ENCODE assay signal across 8 cellular contexts in genomic region chr2:97740590-97741182, GRCh38. TPM values are rescaled to one million over a fixed set of nuclear protein-coding genes. Genes with fewer than 3 reads are reported as not detected.
A peak's percentile ranks its signal among the peaks of the same experiment; 100 is the strongest.
DNase-seq lines count a peak whose midpoint lies in the region; ATAC-seq and TF ChIP-seq lines count a peak whose summit lies in the region.

No MANE protein-coding gene starts in this region.

- no peak for ATAC-seq in activated T-cell treated with anti-CD3 and anti-CD28 coated beads, Interleukin-2, amount 50 U/mL, for 72 hours (replicated peaks in 1 of 2)
- no peak for ATAC-seq in GM21381 (IDR thresholded peaks at IDR 0.05; ENCODE audit: unreplicated experiment)

- DNase-seq in Caki2 (ENCODE audit: low read depth) (peak; percentile 16), HFFc6 (no peak), NCI-H748 (lab: John Stamatoyannopoulos, UW; ENCODE audit: unreplicated experiment) (peak; percentile 88), glomerular visceral epithelial cell (ENCODE audit: extremely low spot score) (peak; percentile 46), renal cortical epithelial cell (ENCODE audit: low read depth) (peak; percentile 13), T1000 (lab: John Stamatoyannopoulos, UW) (no peak)
- peak; percentile 46 to 47 for DNase-seq in activated T-cell treated with anti-CD3 and anti-CD28 coated beads, Interleukin-2, amount 50 U/mL, for 72 hours

- H3K9me3 Mint-ChIP-seq in HFFc6 = no peaks in the 10 kb centered on the region
- no peaks in the 10 kb centered on the region for H3K9me3 Mint-ChIP-seq in activated T-cell treated with anti-CD3 and anti-CD28 coated beads, Interleukin-2, amount 50 U/mL, for 72 hours

- no peak overlapping the region for H3K4me3 Mint-ChIP-seq in HFFc6
- H3K4me3 Mint-ChIP-seq in activated T-cell treated with anti-CD3 and anti-CD28 coated beads, Interleukin-2, amount 50 U/mL, for 72 hours = no peak overlapping the region

- TF ChIP-seq CTCF in HFFc6 (IDR thresholded peaks at IDR 0.05) = peak; percentile 87

- H3K27me3 Mint-ChIP-seq in HFFc6 (ENCODE audit: insufficient read depth) = peaks cover 14% of the 10 kb centered on the region
- no peaks in the 10 kb centered on the region for H3K27me3 Mint-ChIP-seq in activated T-cell treated with anti-CD3 and anti-CD28 coated beads, Interleukin-2, amount 50 U/mL, for 72 hours (ENCODE audit: low read depth)

- H3K27ac Mint-ChIP-seq in HFFc6 = no peak overlapping the region
- peak overlapping the region; percentile 50 for H3K27ac Mint-ChIP-seq in activated T-cell treated with anti-CD3 and anti-CD28 coated beads, Interleukin-2, amount 50 U/mL, for 72 hours

- in situ Hi-C loops in Caki2 (cut with HindIII; ENCODE audit: low pct_unique_long_range_greater_than_20kb, low sequenced_read_pairs) = no loop called here

- H3K36me3 Mint-ChIP-seq in HFFc6 (ENCODE audit: low read depth) = peaks cover 13% of the 10 kb centered on the region
- H3K36me3 Mint-ChIP-seq in activated T-cell treated with anti-CD3 and anti-CD28 coated beads, Interleukin-2, amount 50 U/mL, for 72 hours (ENCODE audit: insufficient read depth in 2 of 2) = peaks cover 14 to 34% of the 10 kb centered on the region in 2 donors

- H3K4me1 Mint-ChIP-seq in HFFc6 (ENCODE audit: low read depth) = peaks cover 21% of the 10 kb centered on the region
- H3K4me1 Mint-ChIP-seq in activated T-cell treated with anti-CD3 and anti-CD28 coated beads, Interleukin-2, amount 50 U/mL, for 72 hours (ENCODE audit: low read depth) = peaks cover 59% of the 10 kb centered on the region

RNA-seq across cellular contexts. Expression of gene ZAP70, which starts 27.3 kb away (rescaled TPM):
- total RNA-seq in Caki2 (2014; rRNA removed; shearing (Covaris generic); ENCODE audit: low replicate concordance) = 0.71 TPM in 1 of 2 replicates, not detected in the other
- total RNA-seq in HFFc6 (2021; fragmentation: NEBNext Ultra II Directional; extraction: Animal tissue kit (Norgen Biotek cat#: 25700)) = not detected
- 100 to 1,000 TPM; 164 to 190 TPM for total RNA-seq in activated T-cell treated with anti-CD3 and anti-CD28 coated beads, Interleukin-2, amount 50 U/mL, for 72 hours
- not detected in 2 replicates for total RNA-seq in renal cortical epithelial cell

Comparison
In these comparisons a context has a peak if more than half of its experiments do, and no peak if none do; other contexts are left out.
1. DNase-seq: peak in Caki2 (single experiment), NCI-H748 (single experiment), activated T-cell treated with anti-CD3 and anti-CD28 coated beads, Interleukin-2, amount 50 U/mL, for 72 hours (2 of 2), glomerular visceral epithelial cell (single experiment) and renal cortical epithelial cell (single experiment); none in HFFc6 (single experiment) and T1000 (single experiment).
2. RNA of gene ZAP70, which starts 27.3 kb away (total RNA-seq): 164 to 190 TPM in activated T-cell treated with anti-CD3 and anti-CD28 coated beads, Interleukin-2, amount 50 U/mL, for 72 hours; 0.71 TPM in Caki2, not detected in HFFc6 and not detected in renal cortical epithelial cell; every median in the first group is over 10 times any median in the second.